ENCODE assay signal across 1 cellular context in the genomic region with DNA sequence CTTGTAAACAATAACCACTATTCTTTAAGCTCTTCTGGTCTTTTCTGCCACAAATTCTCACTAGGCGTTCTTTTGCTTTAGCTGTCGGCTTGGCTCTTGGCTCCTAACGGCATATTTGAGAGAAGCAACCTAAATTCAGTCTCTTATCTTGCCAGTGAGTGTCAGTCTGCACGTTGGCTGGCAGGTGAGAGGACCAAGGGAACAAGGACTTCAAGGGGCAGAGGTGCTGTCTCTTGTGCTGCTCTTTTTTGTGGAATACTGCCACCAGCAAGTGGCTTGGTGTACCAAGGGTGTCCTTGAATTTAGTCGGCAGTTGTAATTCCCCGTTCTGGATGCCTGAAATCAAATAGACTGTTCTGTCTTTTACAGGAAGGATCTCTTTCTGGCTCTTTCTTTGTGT.
TF ChIP-seq lines count a peak whose summit lies in the region.

No MANE protein-coding gene starts in this region.

TF ChIP-seq in IMR-90, 13 proteins besides CTCF, POLR2A, EP300 and RAD21 (continued from another document):
- no peak for TF ChIP-seq ELK1 (IDR thresholded peaks at IDR 0.05; ENCODE audit: borderline replicate concordance, low read depth, low read length)
